In genomic region chr2:95355486-95355885, GRCh38 we compare ENCODE assay signal across 2 cellular contexts. TPM values are rescaled to one million over a fixed set of nuclear protein-coding genes. Genes with fewer than 3 reads are reported as not detected.
"Had no signal": no experiment of that assay in that cellular context is flagged by ENCODE, and none has a peak within 500 bp of the region (broad histone marks: within the 10 kb centered on the region; RNA-seq: fewer than 3 reads in every experiment).

No MANE protein-coding gene starts in this region.

RNA-seq across cellular contexts. Expression of gene KCNIP3, which starts 58.3 kb away (rescaled TPM):
- total RNA-seq: G401, GM12878 had no signal
- polyA plus RNA-seq: GM12878 had no signal
